Comparison of ENCODE assay signal across 1 cellular context in the genomic region with DNA sequence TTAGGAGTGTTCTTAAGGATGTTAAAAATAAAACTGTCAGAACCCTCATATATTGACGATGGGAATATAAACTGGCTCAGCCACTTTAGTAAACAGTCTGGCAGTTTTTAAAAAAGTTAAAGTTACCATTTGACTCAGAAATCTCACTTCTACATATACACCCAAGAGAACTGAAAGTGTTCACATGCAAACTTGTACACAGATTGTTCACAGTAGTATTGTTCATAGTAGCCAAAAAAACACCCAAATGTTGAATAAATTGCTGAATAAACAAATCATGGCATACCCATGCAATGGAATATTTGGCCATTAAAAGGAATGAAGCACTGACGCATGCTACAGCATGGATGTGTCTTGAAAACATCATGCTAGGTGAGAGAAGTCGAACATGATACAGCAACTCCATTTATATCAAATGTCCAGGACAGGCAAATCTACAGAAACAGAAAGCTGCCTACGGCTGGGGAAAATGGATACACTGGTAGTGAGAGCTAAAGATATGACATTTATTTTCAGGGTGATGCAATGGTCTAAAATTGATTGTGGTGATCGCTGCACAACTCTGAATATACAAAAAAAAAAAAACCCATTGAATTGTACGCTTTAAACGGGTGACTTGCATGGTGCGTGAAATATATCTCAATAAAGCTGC.
TF ChIP-seq lines count a peak whose summit lies in the region.

No MANE protein-coding gene starts in this region.

TF ChIP-seq in HEK293, 187 proteins besides CTCF, POLR2A, EP300 and RAD21 (continued from another document):
- TF ChIP-seq ZNF670 (tag by site-specific recombination; IDR thresholded peaks at IDR 0.05; ENCODE audit: low read depth): no peak
- peak; percentile 25; the same call in 1 of the 2 replicates for TF ChIP-seq ZBTB17 (tag by site-specific recombination; IDR thresholded peaks at IDR 0.05)
- no peak for TF ChIP-seq ZNF324 (tag by site-specific recombination; IDR thresholded peaks at IDR 0.05)
